ENCODE assay signal across 24 cellular contexts in genomic region chr12:60112063-60112462, GRCh38.
"Had no signal": no experiment of that assay in that cellular context is flagged by ENCODE, and none has a peak within 500 bp of the region (broad histone marks: within the 10 kb centered on the region; RNA-seq: fewer than 3 reads in every experiment).

No MANE protein-coding gene starts in this region.

- H3K4me3 ChIP-seq: colonic mucosa, esophagus squamous epithelium, gastrocnemius medialis, heart right ventricle, left lung, lower lobe of right lung had no signal

- H3K4me1 ChIP-seq: colonic mucosa, esophagus squamous epithelium, gastrocnemius medialis, heart right ventricle, left lung, lower lobe of right lung had no signal

- FAIRE-seq: endometrium, islet of Langerhans had no signal

- ATAC-seq: effector memory CD8-positive, alpha-beta T cell; esophagus mucosa; gastrocnemius medialis; heart right ventricle; left cardiac atrium; left lung; left ventricle myocardium superior; lower lobe of right lung had no signal

- H3K27me3 ChIP-seq: colonic mucosa, esophagus squamous epithelium, gastrocnemius medialis, heart right ventricle, left lung had no signal

- H3K27ac ChIP-seq: colonic mucosa, epithelial cell of prostate, esophagus squamous epithelium, gastrocnemius medialis, heart right ventricle, left lung, lower lobe of right lung had no signal

- H3K36me3 ChIP-seq: colonic mucosa, esophagus squamous epithelium, gastrocnemius medialis, heart right ventricle, left lung, lower lobe of right lung had no signal

- DNase-seq: colonic mucosa; cortex of kidney; effector CD8-positive, alpha-beta T cell; effector memory CD8-positive, alpha-beta T cell; endodermal cell; erythroblast; esophagus squamous epithelium; foreskin fibroblast; foreskin melanocyte; gastrocnemius medialis; glutamatergic neuron; head of caudate nucleus; heart right ventricle; hippocampal formation; left cardiac atrium; left lung; left ventricle myocardium superior; lower lobe of right lung; mesendoderm; midbrain had no signal

- H3K9me3 ChIP-seq: colonic mucosa, esophagus squamous epithelium, gastrocnemius medialis, heart right ventricle, left lung, lower lobe of right lung had no signal
